In genomic region chr6:83199865-83200230, GRCh38 we compare ENCODE assay signal across 14 cellular contexts. TPM values are rescaled to one million over a fixed set of nuclear protein-coding genes. Genes with fewer than 3 reads are reported as not detected.
DNase-seq lines count a peak whose midpoint lies in the region; ATAC-seq, FAIRE-seq and TF ChIP-seq lines count a peak whose summit lies in the region.
"Had no signal": no experiment of that assay in that cellular context is flagged by ENCODE, and none has a peak within 500 bp of the region (broad histone marks: within the 10 kb centered on the region; RNA-seq: fewer than 3 reads in every experiment).

No MANE protein-coding gene starts in this region.

- DNase-seq in astrocyte of the cerebellum (ENCODE audit: low read depth) (peak; percentile 41), keratinocyte (ENCODE audit: low read depth, low spot score) (peak; percentile 40)
- DNase-seq in activated T-cell treated with anti-CD3 and anti-CD28 coated beads, Interleukin-2, amount 50 U/mL, for 4 hours = no peak
- DNase-seq: activated CD4-positive, alpha-beta T cell treated with anti-CD3 and anti-CD28 coated beads for 48 hours; activated effector memory CD4-positive, alpha-beta T cell treated with anti-CD3 and anti-CD28 coated beads, Interleukin-2, amount 50 U/mL, for 16 hours; dorsolateral prefrontal cortex; NCI-H510A treated with DMSO at 0.1 percent for 48 hours had no signal

- TF ChIP-seq CTCF in astrocyte of the cerebellum (IDR thresholded peaks at IDR 0.05; ENCODE audit: low read depth, low read length, missing control alignments) (no peak), keratinocyte (optimal IDR thresholded peaks at IDR 0.05 in 1 of 3, IDR thresholded peaks at IDR 0.05 in 1 of 3, conservative IDR thresholded peaks at IDR 0.05 in 1 of 3; ENCODE audit: extremely low read depth in 1 of 3, insufficient read depth in 2 of 3, low read length in 3 of 3) (no peak)

- no peaks in the 10 kb centered on the region for H3K27me3 Mint-ChIP-seq in activated T-cell treated with anti-CD3 and anti-CD28 coated beads, Interleukin-2, amount 50 U/mL, for 4 hours (ENCODE audit: low read depth)

- H3K9ac ChIP-seq in keratinocyte (ENCODE audit: control insufficient read depth, extremely low read depth, insufficient read depth, low read length) = no peak overlapping the region

- in situ Hi-C loops in astrocyte of the cerebellum (cut with HindIII; ENCODE audit: low sequenced_read_pairs) = no loop called here

- peaks cover 5% of the 10 kb centered on the region for H3K4me1 Mint-ChIP-seq in activated T-cell treated with anti-CD3 and anti-CD28 coated beads, Interleukin-2, amount 50 U/mL, for 4 hours (ENCODE audit: low read depth)

- no peaks in the 10 kb centered on the region for H3K9me3 ChIP-seq in keratinocyte (ENCODE audit: control insufficient read depth, low read depth, low read length)

- no peaks in the 10 kb centered on the region for H3K36me3 ChIP-seq in ACC112 (ENCODE audit: insufficient read depth, low read length)
- peaks cover 0 to 7% of the 10 kb centered on the region in 2 experiments for H3K36me3 ChIP-seq in keratinocyte (ENCODE audit: control insufficient read depth in 2 of 2, extremely low read depth in 1 of 2, insufficient read depth in 2 of 2, low read length in 2 of 2)

- H3K4me3 ChIP-seq in ACC112 (ENCODE audit: low read depth, low read length) (no peak overlapping the region), astrocyte of the cerebellum (ENCODE audit: low read depth, low read length) (no peak overlapping the region), keratinocyte (ENCODE audit: control insufficient read depth in 2 of 3, extremely low read depth in 1 of 3, insufficient read depth in 2 of 3, low read depth in 1 of 3, low read length in 3 of 3) (no peak overlapping the region)
- H3K4me3 ChIP-seq: dorsolateral prefrontal cortex, GM23338, SK-N-MC had no signal

- FAIRE-seq in keratinocyte (lab: Jason Lieb, UNC) = peak; percentile 98

- H3K4me1 ChIP-seq in ACC112 (ENCODE audit: control insufficient read depth, insufficient read depth, low read length, unreplicated experiment) (peaks cover 28% of the 10 kb centered on the region), keratinocyte (ENCODE audit: control insufficient read depth, extremely low read depth, insufficient read depth, low read length) (peaks cover 11% of the 10 kb centered on the region)

- no peak overlapping the region for H3K4me3 Mint-ChIP-seq in activated T-cell treated with anti-CD3 and anti-CD28 coated beads, Interleukin-2, amount 50 U/mL, for 4 hours
- H3K4me3 Mint-ChIP-seq: GM23338 had no signal

- H3K27me3 ChIP-seq in ACC112 (ENCODE audit: insufficient read depth, low read length) (no peaks in the 10 kb centered on the region), keratinocyte (ENCODE audit: control insufficient read depth, extremely low read depth, insufficient read depth, low read length) (no peaks in the 10 kb centered on the region)
- H3K27me3 ChIP-seq: dorsolateral prefrontal cortex had no signal

- no peaks in the 10 kb centered on the region for H3K36me3 Mint-ChIP-seq in activated T-cell treated with anti-CD3 and anti-CD28 coated beads, Interleukin-2, amount 50 U/mL, for 4 hours (ENCODE audit: insufficient read depth)

- H3K4me2 ChIP-seq in keratinocyte (ENCODE audit: control insufficient read depth, extremely low read depth, insufficient read depth, low read depth, low read length) = no peak overlapping the region
- H3K4me2 ChIP-seq: GM23338 had no signal

- no peaks in the 10 kb centered on the region for H3K9me1 ChIP-seq in keratinocyte (ENCODE audit: control insufficient read depth, extremely low read depth, insufficient read depth, low read length)

- ATAC-seq in HG02763 (IDR thresholded peaks at IDR 0.05; ENCODE audit: unreplicated experiment) (peak; percentile 11), HG03442 (IDR thresholded peaks at IDR 0.05; ENCODE audit: unreplicated experiment) (no peak), HG03159 (IDR thresholded peaks at IDR 0.05; ENCODE audit: unreplicated experiment) (no peak), GM19328 (IDR thresholded peaks at IDR 0.05; ENCODE audit: unreplicated experiment) (no peak)
- ATAC-seq in activated T-cell treated with anti-CD3 and anti-CD28 coated beads, Interleukin-2, amount 50 U/mL, for 4 hours = no peak
- ATAC-seq: GM23338 had no signal

- no peaks in the 10 kb centered on the region for H3K9me3 Mint-ChIP-seq in activated T-cell treated with anti-CD3 and anti-CD28 coated beads, Interleukin-2, amount 50 U/mL, for 4 hours
- H3K9me3 Mint-ChIP-seq: GM23338 had no signal

- no peak overlapping the region for H2AFZ ChIP-seq in ACC112 (ENCODE audit: low read length, unreplicated experiment)
- H2AFZ ChIP-seq in keratinocyte (ENCODE audit: control insufficient read depth, low read length) = no peak overlapping the region
- H2AFZ ChIP-seq: GM23338 had no signal

- dilution Hi-C loops in keratinocyte (cut with MboI; ENCODE audit: extremely low pct_ligation_motif_present, low sequenced_read_pairs) = no loop called here

- H4K20me1 ChIP-seq in keratinocyte (ENCODE audit: control insufficient read depth, extremely low read depth, insufficient read depth, low read length) = no peaks in the 10 kb centered on the region

- H3K27ac ChIP-seq in ACC112 (ENCODE audit: low read depth, low read length) (peak overlapping the region; percentile 56; the same call in 1 of the 2 replicates), keratinocyte (ENCODE audit: control insufficient read depth, insufficient read depth, low read length) (peak overlapping the region; percentile 16)
- H3K27ac ChIP-seq: dorsolateral prefrontal cortex, SK-N-MC had no signal

- no peaks in the 10 kb centered on the region for H3K79me2 ChIP-seq in ACC112 (ENCODE audit: control insufficient read depth, insufficient read depth, low read length, unreplicated experiment)
- no peaks in the 10 kb centered on the region for H3K79me2 ChIP-seq in keratinocyte (ENCODE audit: control insufficient read depth, insufficient read depth, low read length)

RNA-seq across cellular contexts. Expression of gene RWDD2A, which starts 6.7 kb away (rescaled TPM):
- 1.2 to 1.5 TPM (median 1.3 TPM) in 3 replicates for polyA plus RNA-seq in keratinocyte
- polyA plus RNA-seq in keratinocyte (2011; ENCODE audit: low read depth) = 0.45 TPM
- 0.64 and 1.2 TPM in 2 replicates for polyA plus RNA-seq in keratinocyte (2011; cell fraction: cytosol; rRNA removed)
- 1.2 and 2.1 TPM in 2 replicates for polyA plus RNA-seq in keratinocyte (2011; cell fraction: nucleus; rRNA removed)
- polyA plus RNA-seq in keratinocyte (2012; ENCODE audit: low replicate concordance) = 0.79 and 1.2 TPM in 2 replicates
- 0.30 to 0.76 TPM (median 0.70 TPM) in 3 replicates for polyA minus RNA-seq in keratinocyte
- not detected for polyA minus RNA-seq in keratinocyte (2011; cell fraction: cytosol; rRNA and poly(A)+ RNA removed)
- polyA minus RNA-seq in keratinocyte (2011; cell fraction: nucleus; rRNA and poly(A)+ RNA removed) = 0.53 and 0.93 TPM in 2 replicates
- total RNA-seq in activated T-cell treated with anti-CD3 and anti-CD28 coated beads, Interleukin-2, amount 50 U/mL, for 4 hours = under 1 TPM; 0.65 to 0.92 (median 0.68) TPM

RNA-seq across cellular contexts. Expression of gene PGM3, which starts 6.8 kb away (rescaled TPM):
- polyA plus RNA-seq in keratinocyte = 24.0 to 32.1 TPM (median 28.9 TPM) in 3 replicates
- polyA plus RNA-seq in keratinocyte (2011; ENCODE audit: low read depth) = 17.9 TPM
- polyA plus RNA-seq in keratinocyte (2011; cell fraction: cytosol; rRNA removed) = 14.5 and 29.5 TPM in 2 replicates
- 21.7 and 25.1 TPM in 2 replicates for polyA plus RNA-seq in keratinocyte (2011; cell fraction: nucleus; rRNA removed)
- polyA plus RNA-seq in keratinocyte (2012; ENCODE audit: low replicate concordance) = 18.5 and 31.0 TPM in 2 replicates
- 28.1 to 83.9 TPM (median 44.5 TPM) in 3 replicates for polyA minus RNA-seq in keratinocyte
- 19.4 TPM for polyA minus RNA-seq in keratinocyte (2011; cell fraction: cytosol; rRNA and poly(A)+ RNA removed)
- polyA minus RNA-seq in keratinocyte (2011; cell fraction: nucleus; rRNA and poly(A)+ RNA removed) = 20.3 and 42.5 TPM in 2 replicates
- 10 to 100 TPM; 13.6 to 14.9 (median 14.2) TPM for total RNA-seq in activated T-cell treated with anti-CD3 and anti-CD28 coated beads, Interleukin-2, amount 50 U/mL, for 4 hours
